ENCODE assay signal across 25 cellular contexts in genomic region chr11:77510095-77510494, GRCh38.
"Had no signal": no experiment of that assay in that cellular context is flagged by ENCODE, and none has a peak within 500 bp of the region (broad histone marks: within the 10 kb centered on the region; RNA-seq: fewer than 3 reads in every experiment).

No MANE protein-coding gene starts in this region.

- H3K4me1 ChIP-seq: psoas muscle, vagina had no signal

- H3K27ac ChIP-seq: cardiac muscle cell, left lung, ovary, psoas muscle, thoracic aorta, vagina had no signal

- H3K9me3 Mint-ChIP-seq: activated T-cell treated with anti-CD3 and anti-CD28 coated beads, Interleukin-2, amount 50 U/mL, for 4 hours; activated T-helper 2 cell treated with anti-CD3 and anti-CD28 coated beads, Interferon-gamma antibody, Interleukin-2, Interleukin-4, amounts not matched to agents 10 μg/mL and 5 μg/mL and 100 μg/mL, durations not matched to agents 14 hours and 24 hours and 36 hours; nephron had no signal

- H3K36me3 Mint-ChIP-seq: activated naive CD8-positive, alpha-beta T cell treated with anti-CD3 and anti-CD28 coated beads for 36 hours; type B pancreatic cell had no signal

- H3K4me3 Mint-ChIP-seq: activated naive CD8-positive, alpha-beta T cell treated with anti-CD3 and anti-CD28 coated beads for 36 hours; activated T-cell treated with anti-CD3 and anti-CD28 coated beads, Interleukin-2, amount 50 U/mL, for 4 hours; endodermal cell; nephron; type B pancreatic cell had no signal

- H3K27ac Mint-ChIP-seq: activated naive CD8-positive, alpha-beta T cell treated with anti-CD3 and anti-CD28 coated beads for 36 hours; activated T-helper 2 cell treated with anti-CD3 and anti-CD28 coated beads, Interferon-gamma antibody, Interleukin-2, Interleukin-4, amounts not matched to agents 10 μg/mL and 5 μg/mL and 100 μg/mL, durations not matched to agents 14 hours and 24 hours and 36 hours; endodermal cell; nephron; type B pancreatic cell had no signal

- H3K27me3 ChIP-seq: cardiac muscle cell, left lung, neutrophil, ovary, vagina had no signal

- H3K4me1 Mint-ChIP-seq: activated naive CD8-positive, alpha-beta T cell treated with anti-CD3 and anti-CD28 coated beads for 36 hours had no signal

- DNase-seq: activated CD4-positive, alpha-beta T cell treated with anti-CD3 and anti-CD28 coated beads for 4 hours; activated CD4-positive, alpha-beta T cell treated with anti-CD3 and anti-CD28 coated beads, Interleukin-2, amount 50 U/mL, for 48 hours; activated CD4-positive, CD25-positive, alpha-beta regulatory T cell; activated CD8-positive, alpha-beta memory T cell treated with anti-CD3 and anti-CD28 coated beads, Interleukin-2, amount 50 U/mL, for 48 hours; activated naive CD4-positive, alpha-beta T cell; activated naive CD8-positive, alpha-beta T cell treated with anti-CD3 and anti-CD28 coated beads for 36 hours; activated T-cell treated with anti-CD3 and anti-CD28 coated beads, Interleukin-2, amount 50 U/mL, for 4 hours; amniotic stem cell; cortex of kidney; endodermal cell; kidney; left lung; midbrain; ovary; psoas muscle; right cardiac atrium; stimulated activated CD4-positive, alpha-beta T cell treated with anti-CD3 and anti-CD28 coated beads, Interleukin-4, amount 100 ng/mL, for 24 hours; stimulated activated naive CD4-positive, alpha-beta T cell treated with Interleukin-2 at 50 U/mL for 16 hours had no signal

- ATAC-seq: activated T-cell treated with anti-CD3 and anti-CD28 coated beads, Interleukin-2, amount 50 U/mL, for 4 hours; left lung; psoas muscle; right cardiac atrium had no signal

- H3K27me3 Mint-ChIP-seq: type B pancreatic cell had no signal
